1 cellular context compared by ENCODE assay signal in genomic region chr1:193118803-193119730, GRCh38.
TF ChIP-seq lines count a peak whose summit lies in the region.

No MANE protein-coding gene starts in this region.

TF ChIP-seq in K562, 482 proteins besides CTCF, POLR2A, EP300 and RAD21 (continued from another document):
- TF ChIP-seq TAL1 (IDR thresholded peaks at IDR 0.05) = 0 out of 2 replicates have a peak, but pooled peaks have one; percentile 11
- TF ChIP-seq SMARCA5 (IDR thresholded peaks at IDR 0.05) = peak; percentile 73
- 0 out of 2 replicates have a peak, but pooled peaks have one; percentile 23 for TF ChIP-seq NCOR1 (IDR thresholded peaks at IDR 0.05)
- TF ChIP-seq PBX2 (CRISPR knock-in tag; IDR thresholded peaks at IDR 0.05; ENCODE audit: low read depth) = no peak
- peak; percentile 92 for TF ChIP-seq PBX2 (tag; conservative IDR thresholded peaks at IDR 0.05; ENCODE audit: low read depth)
- peak; percentile 71; the same call in 1 of the 2 replicates for TF ChIP-seq ZNF512 (tag; IDR thresholded peaks at IDR 0.05)
- 0 out of 2 replicates have a peak, but pooled peaks have one; percentile 32 for TF ChIP-seq ZNF668 (CRISPR knock-in tag; IDR thresholded peaks at IDR 0.05)
- no peak for TF ChIP-seq ZFX (CRISPR knock-in tag; IDR thresholded peaks at IDR 0.05)
- no peak for TF ChIP-seq RBM25 (IDR thresholded peaks at IDR 0.05; ENCODE audit: low read depth, low read length, severe bottlenecking)
- TF ChIP-seq NFRKB (IDR thresholded peaks at IDR 0.05; ENCODE audit: low read depth) = 0 out of 2 replicates have a peak, but pooled peaks have one; percentile 46
- no peak for TF ChIP-seq PATZ1 (CRISPR knock-in tag; IDR thresholded peaks at IDR 0.05; ENCODE audit: borderline replicate concordance)
- 0 out of 2 replicates have a peak, but pooled peaks have one; percentile 58 for TF ChIP-seq GTF2E2 (tag; IDR thresholded peaks at IDR 0.05)
- peak; percentile 94 for TF ChIP-seq MEIS2 (IDR thresholded peaks at IDR 0.05; ENCODE audit: partially characterized antibody)
- TF ChIP-seq ARID1B (IDR thresholded peaks at IDR 0.05) = peak; percentile 60
- TF ChIP-seq, protein P1, sequence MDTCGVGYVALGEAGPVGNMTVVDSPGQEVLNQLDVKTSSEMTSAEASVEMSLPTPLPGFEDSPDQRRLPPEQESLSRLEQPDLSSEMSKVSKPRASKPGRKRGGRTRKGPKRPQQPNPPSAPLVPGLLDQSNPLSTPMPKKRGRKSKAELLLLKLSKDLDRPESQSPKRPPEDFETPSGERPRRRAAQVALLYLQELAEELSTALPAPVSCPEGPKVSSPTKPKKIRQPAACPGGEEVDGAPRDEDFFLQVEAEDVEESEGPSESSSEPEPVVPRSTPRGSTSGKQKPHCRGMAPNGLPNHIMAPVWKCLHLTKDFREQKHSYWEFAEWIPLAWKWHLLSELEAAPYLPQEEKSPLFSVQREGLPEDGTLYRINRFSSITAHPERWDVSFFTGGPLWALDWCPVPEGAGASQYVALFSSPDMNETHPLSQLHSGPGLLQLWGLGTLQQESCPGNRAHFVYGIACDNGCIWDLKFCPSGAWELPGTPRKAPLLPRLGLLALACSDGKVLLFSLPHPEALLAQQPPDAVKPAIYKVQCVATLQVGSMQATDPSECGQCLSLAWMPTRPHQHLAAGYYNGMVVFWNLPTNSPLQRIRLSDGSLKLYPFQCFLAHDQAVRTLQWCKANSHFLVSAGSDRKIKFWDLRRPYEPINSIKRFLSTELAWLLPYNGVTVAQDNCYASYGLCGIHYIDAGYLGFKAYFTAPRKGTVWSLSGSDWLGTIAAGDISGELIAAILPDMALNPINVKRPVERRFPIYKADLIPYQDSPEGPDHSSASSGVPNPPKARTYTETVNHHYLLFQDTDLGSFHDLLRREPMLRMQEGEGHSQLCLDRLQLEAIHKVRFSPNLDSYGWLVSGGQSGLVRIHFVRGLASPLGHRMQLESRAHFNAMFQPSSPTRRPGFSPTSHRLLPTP (IDR thresholded peaks at IDR 0.05; ENCODE audit: borderline replicate concordance, extremely low read depth, insufficient read length) = no peak
- TF ChIP-seq ZFP30 (CRISPR knock-in tag; IDR thresholded peaks at IDR 0.05; ENCODE audit: borderline replicate concordance) = no peak
